ENCODE assay signal across 11 cellular contexts in genomic region chr19:7670150-7670784, GRCh38. TPM values are rescaled to one million over a fixed set of nuclear protein-coding genes. Genes with fewer than 3 reads are reported as not detected.
A peak's percentile ranks its signal among the peaks of the same experiment; 100 is the strongest.
DNase-seq lines count a peak whose midpoint lies in the region; TF ChIP-seq lines count a peak whose summit lies in the region.
"Had no signal": no experiment of that assay in that cellular context is flagged by ENCODE, and none has a peak within 500 bp of the region (broad histone marks: within the 10 kb centered on the region; RNA-seq: fewer than 3 reads in every experiment).

No MANE protein-coding gene starts in this region.

- H3K36me3 ChIP-seq in iPS-18a (ENCODE audit: control insufficient read depth, low read depth, low read length), result no peaks in the 10 kb centered on the region
- no peaks in the 10 kb centered on the region for H3K36me3 ChIP-seq in tibial nerve
- H3K36me3 ChIP-seq: tibial artery had no signal

- peak overlapping the region; percentile 54 for H3K4me3 Mint-ChIP-seq in activated T-cell treated with anti-CD3 and anti-CD28 coated beads, Interleukin-2, amount 50 U/mL, for 24 hours
- H3K4me3 Mint-ChIP-seq in activated CD4-positive, alpha-beta memory T cell treated with anti-CD3 and anti-CD28 coated beads for 36 hours, result peak overlapping the region; percentile 43

- 0% methylated on average over 34 to 39 of the region's 43 CpGs for WGBS in tibial nerve, 2 donors

- TF ChIP-seq EP300 in tibial nerve (IDR thresholded peaks at IDR 0.05), result no peak

- DNase-seq in activated T-cell treated with anti-CD3 and anti-CD28 coated beads, Interleukin-2, amount 50 U/mL, for 24 hours, result peak; percentile 52
- no peak for DNase-seq in activated T-cell treated with anti-CD3 and anti-CD28 coated beads, Interleukin-2, amount 50 U/mL, for 1 hour
- peak; percentile 46 for DNase-seq in activated CD4-positive, alpha-beta memory T cell treated with anti-CD3 and anti-CD28 coated beads for 36 hours
- DNase-seq in superior temporal gyrus (ENCODE audit: extremely low spot score) (peak; percentile 19), tibial nerve (ENCODE audit: low spot score in 2 of 2) (no peak), NCI-H1694 treated with DMSO at 0.1 percent for 48 hours (lab: John Stamatoyannopoulos, UW) (no peak), GM19240 (ENCODE audit: insufficient read length, low spot score) (no peak)
- DNase-seq: NCI-H1105 treated with DMSO at 0.1 percent for 48 hours, tibial artery had no signal

- intact Hi-C loops in activated CD4-positive, alpha-beta memory T cell treated with anti-CD3 and anti-CD28 coated beads for 36 hours (cut with micrococcal nuclease), result loop anchor here (10.0 kb wide), 1 partner anchor 285 kb away; no protein-coding TSS in a partner anchor

- H3K27ac ChIP-seq in iPS-18a (ENCODE audit: low read length), result no peak overlapping the region
- H3K27ac ChIP-seq in tibial nerve, result no peak overlapping the region
- H3K27ac ChIP-seq: tibial artery had no signal

- H3K36me3 Mint-ChIP-seq in activated T-cell treated with anti-CD3 and anti-CD28 coated beads, Interleukin-2, amount 50 U/mL, for 24 hours (ENCODE audit: low read depth), result no peaks in the 10 kb centered on the region
- H3K36me3 Mint-ChIP-seq in activated CD4-positive, alpha-beta memory T cell treated with anti-CD3 and anti-CD28 coated beads for 36 hours, result no peaks in the 10 kb centered on the region

- H3K9ac ChIP-seq in iPS-18a (ENCODE audit: low read length), result no peak overlapping the region

- no peaks in the 10 kb centered on the region for H3K9me3 ChIP-seq in iPS-18a (ENCODE audit: control insufficient read depth, low read depth, low read length)
- no peaks in the 10 kb centered on the region for H3K9me3 ChIP-seq in tibial nerve
- H3K9me3 ChIP-seq: tibial artery had no signal

- peaks cover 21% of the 10 kb centered on the region for H3K4me1 Mint-ChIP-seq in activated T-cell treated with anti-CD3 and anti-CD28 coated beads, Interleukin-2, amount 50 U/mL, for 24 hours (ENCODE audit: low read depth)
- H3K4me1 Mint-ChIP-seq in activated CD4-positive, alpha-beta memory T cell treated with anti-CD3 and anti-CD28 coated beads for 36 hours (ENCODE audit: low read depth), result peaks cover 16% of the 10 kb centered on the region

- no peak for TF ChIP-seq POLR2A in tibial nerve (IDR thresholded peaks at IDR 0.05)

- POLR2A ChIA-PET in activated CD4-positive, alpha-beta memory T cell treated with anti-CD3 and anti-CD28 coated beads for 36 hours (lab: Charles Lee), result no interaction called here

- H3K27me3 ChIP-seq in iPS-18a (ENCODE audit: control insufficient read depth, insufficient read depth, low read length), result peaks cover 37% of the 10 kb centered on the region
- H3K27me3 ChIP-seq in tibial nerve, result peaks cover 0 to 40% of the 10 kb centered on the region in 2 donors

- H3K27me3 Mint-ChIP-seq in activated T-cell treated with anti-CD3 and anti-CD28 coated beads, Interleukin-2, amount 50 U/mL, for 24 hours, result peaks cover 62% of the 10 kb centered on the region
- peaks cover 29% of the 10 kb centered on the region for H3K27me3 Mint-ChIP-seq in activated CD4-positive, alpha-beta memory T cell treated with anti-CD3 and anti-CD28 coated beads for 36 hours

- H3K4me3 ChIP-seq in iPS-18a (ENCODE audit: low read length) (peak overlapping the region; percentile 82), tibial nerve (no peak overlapping the region)
- H3K4me3 ChIP-seq: tibial artery had no signal

- TF ChIP-seq CTCF in tibial nerve (IDR thresholded peaks at IDR 0.05), result no peak

- peaks cover 3% of the 10 kb centered on the region for H3K4me1 ChIP-seq in iPS-18a (ENCODE audit: control insufficient read depth, low read depth, low read length)
- peaks cover 0 to 11% (median 0%) of the 10 kb centered on the region in 4 donors for H3K4me1 ChIP-seq in tibial nerve

- H3K27ac Mint-ChIP-seq in activated T-cell treated with anti-CD3 and anti-CD28 coated beads, Interleukin-2, amount 50 U/mL, for 24 hours, result no peak overlapping the region
- no peak overlapping the region for H3K27ac Mint-ChIP-seq in activated CD4-positive, alpha-beta memory T cell treated with anti-CD3 and anti-CD28 coated beads for 36 hours

- CTCF ChIA-PET in activated CD4-positive, alpha-beta memory T cell treated with anti-CD3 and anti-CD28 coated beads for 36 hours (lab: Charles Lee), result interaction anchor here (0.6 to 2.8 kb wide), 3 partner anchors 9 to 140 kb away, joined by 3 to 14 read pairs (median 3); partner anchors contain the start of gene TRAPPC5

- H3K9me3 Mint-ChIP-seq in activated T-cell treated with anti-CD3 and anti-CD28 coated beads, Interleukin-2, amount 50 U/mL, for 24 hours, result no peaks in the 10 kb centered on the region
- peaks cover 2% of the 10 kb centered on the region for H3K9me3 Mint-ChIP-seq in activated CD4-positive, alpha-beta memory T cell treated with anti-CD3 and anti-CD28 coated beads for 36 hours

RNA-seq across cellular contexts. Expression of gene RETN, which starts 1.4 kb away (rescaled TPM):
- not detected for total RNA-seq in activated CD4-positive, alpha-beta memory T cell treated with anti-CD3 and anti-CD28 coated beads for 36 hours
- total RNA-seq in tibial nerve, result not detected
- total RNA-seq: renal cortical epithelial cell had no signal

RNA-seq across cellular contexts. Expression of gene MCEMP1, which starts 6.6 kb away (rescaled TPM):
- not detected for total RNA-seq in activated CD4-positive, alpha-beta memory T cell treated with anti-CD3 and anti-CD28 coated beads for 36 hours
- total RNA-seq in tibial nerve, result 1 to 10 TPM in 1 of 4 donors, not detected in 3; 1.5 TPM
- total RNA-seq: renal cortical epithelial cell had no signal

RNA-seq across cellular contexts. Expression of gene TRAPPC5, which starts 10.4 kb away (rescaled TPM):
- total RNA-seq in activated CD4-positive, alpha-beta memory T cell treated with anti-CD3 and anti-CD28 coated beads for 36 hours, result 10 to 100 TPM; 77.5 to 88.2 TPM
- total RNA-seq in tibial nerve, result 10 to 100 TPM; 26.9 to 47.5 (median 37.0) TPM

RNA-seq across cellular contexts. Expression of gene FCER2, which starts 31.7 kb away (rescaled TPM):
- 1 to 10 TPM; 3.5 to 4.1 TPM for total RNA-seq in activated CD4-positive, alpha-beta memory T cell treated with anti-CD3 and anti-CD28 coated beads for 36 hours
- 1 to 10 TPM in 1 of 4 donors, under 1 TPM in 1, not detected in 2; 0.90 to 1.0 TPM for total RNA-seq in tibial nerve
- total RNA-seq: renal cortical epithelial cell had no signal

RNA-seq across cellular contexts. Expression of gene STXBP2, which starts 33.4 kb away (rescaled TPM):
- 100 to 1,000 TPM; 109 to 111 TPM for total RNA-seq in activated CD4-positive, alpha-beta memory T cell treated with anti-CD3 and anti-CD28 coated beads for 36 hours
- 10 to 100 TPM in 2 of 4 donors, 1 to 10 TPM in 2; 8.7 to 24.0 (median 13.0) TPM for total RNA-seq in tibial nerve

Comparison
In these comparisons a context has a peak if more than half of its experiments do, and no peak if none do; other contexts are left out.
1. DNase-seq: peak in activated T-cell treated with anti-CD3 and anti-CD28 coated beads, Interleukin-2, amount 50 U/mL, for 24 hours (single experiment), activated CD4-positive, alpha-beta memory T cell treated with anti-CD3 and anti-CD28 coated beads for 36 hours (single experiment) and superior temporal gyrus (single experiment); none in activated T-cell treated with anti-CD3 and anti-CD28 coated beads, Interleukin-2, amount 50 U/mL, for 1 hour (single experiment), tibial nerve (0 of 2), NCI-H1694 treated with DMSO at 0.1 percent for 48 hours (single experiment) and GM19240 (single experiment).